Comparison of ENCODE assay signal across 8 cellular contexts in genomic region chr2:162333968-162334367, GRCh38. TPM values are rescaled to one million over a fixed set of nuclear protein-coding genes. Genes with fewer than 3 reads are reported as not detected.
DNase-seq lines count a peak whose midpoint lies in the region; ATAC-seq and TF ChIP-seq lines count a peak whose summit lies in the region.

No MANE protein-coding gene starts in this region.

- no peaks in the 10 kb centered on the region for H3K9me3 ChIP-seq in AG04450 (ENCODE audit: control insufficient read depth, insufficient read depth, low read length)
- no peaks in the 10 kb centered on the region for H3K9me3 ChIP-seq in colonic mucosa
- H3K9me3 ChIP-seq in trophoblast cell (ENCODE audit: insufficient read depth, low read depth, low read length), result no peaks in the 10 kb centered on the region
- H3K9me3 ChIP-seq in vagina, result no peaks in the 10 kb centered on the region

- ATAC-seq in HG02623 (IDR thresholded peaks at IDR 0.05; ENCODE audit: unreplicated experiment), result peak; percentile 66

- no peak overlapping the region for H3K4me2 ChIP-seq in trophoblast cell (ENCODE audit: low read length)

- H3K18ac ChIP-seq in trophoblast cell (ENCODE audit: low read length), result no peak overlapping the region

- no peak overlapping the region for H3K9ac ChIP-seq in colonic mucosa (ENCODE audit: low read depth in 2 of 2, low read length in 2 of 2)
- H3K9ac ChIP-seq in trophoblast cell (ENCODE audit: low read length), result no peak overlapping the region

- no peaks in the 10 kb centered on the region for H3K79me1 ChIP-seq in trophoblast cell (ENCODE audit: low read length)

- no peaks in the 10 kb centered on the region for H3K79me2 ChIP-seq in trophoblast cell (ENCODE audit: control insufficient read depth, insufficient read depth, low read length, poor library complexity)

- H3K36me3 ChIP-seq in GM06990 (ENCODE audit: control insufficient read depth, insufficient read depth, low read length), result peaks cover 1% of the 10 kb centered on the region; the same call in 1 of the 2 replicates
- no peaks in the 10 kb centered on the region for H3K36me3 ChIP-seq in colonic mucosa
- no peaks in the 10 kb centered on the region for H3K36me3 ChIP-seq in trophoblast cell (ENCODE audit: control insufficient read depth in 1 of 2, insufficient read depth in 2 of 2, low read length in 2 of 2)
- H3K36me3 ChIP-seq in vagina, result no peaks in the 10 kb centered on the region

- H4K8ac ChIP-seq in trophoblast cell (ENCODE audit: low read depth, low read length), result no peak overlapping the region

- DNase-seq in AG04450 (ENCODE audit: low read depth, low spot score) (no peak), GM06990 (ENCODE audit: extremely low read depth, insufficient read length) (no peak), NCI-H460 (ENCODE audit: extremely low read depth, low read depth) (peak; percentile 43), colonic mucosa (peak; percentile 58), trophoblast cell (peak; percentile 37 to 63), vagina (ENCODE audit: extremely low spot score in 2 of 2) (no peak), dedifferentiated amniotic fluid mesenchymal stem cell (ENCODE audit: extremely low spot score) (no peak)

- no peak overlapping the region for H3K27ac ChIP-seq in AG04450 (ENCODE audit: low read depth, low read length)
- no peak overlapping the region for H3K27ac ChIP-seq in colonic mucosa
- H3K27ac ChIP-seq in trophoblast cell (ENCODE audit: low read depth, low read length), result no peak overlapping the region
- H3K27ac ChIP-seq in vagina, result no peak overlapping the region

- TF ChIP-seq CTCF in AG04450 (IDR thresholded peaks at IDR 0.05; ENCODE audit: low read depth, low read length) (peak; percentile 64), GM06990 (IDR thresholded peaks at IDR 0.05; ENCODE audit: insufficient read depth, low read length, poor library complexity, severe bottlenecking) (peak; percentile 67), colonic mucosa (IDR thresholded peaks at IDR 0.05) (peak; percentile 29), vagina (IDR thresholded peaks at IDR 0.05) (no peak)

- intact Hi-C loops in colonic mucosa (cut with DNase I) (no loop called here), vagina (cut with DNase I) (no loop called here)

- no peak overlapping the region for H4K12ac ChIP-seq in trophoblast cell (ENCODE audit: low read depth, low read length)

- H3K27me3 ChIP-seq in AG04450 (ENCODE audit: control insufficient read depth, insufficient read depth, low read length) (no peaks in the 10 kb centered on the region), GM06990 (replicated peaks; ENCODE audit: control insufficient read depth, insufficient read depth, low read length) (no peaks in the 10 kb centered on the region), colonic mucosa (no peaks in the 10 kb centered on the region), trophoblast cell (ENCODE audit: insufficient read depth, low read length) (no peaks in the 10 kb centered on the region), vagina (no peaks in the 10 kb centered on the region)

- no peak overlapping the region for H2AFZ ChIP-seq in trophoblast cell (ENCODE audit: insufficient read depth, low read length, poor library complexity)

- WGBS in trophoblast cell (ENCODE audit: extremely low coverage, insufficient coverage, insufficient read length), result no CpG with 5 or more reads among the region's 3 CpGs

- H3K4ac ChIP-seq in trophoblast cell (ENCODE audit: low read depth, low read length), result no peak overlapping the region

- H2BK5ac ChIP-seq in trophoblast cell (ENCODE audit: low read depth, low read length, poor library complexity), result no peak overlapping the region

- no peak overlapping the region for H3K14ac ChIP-seq in trophoblast cell (ENCODE audit: low read length)

- no peak overlapping the region for H2AK5ac ChIP-seq in trophoblast cell (ENCODE audit: low read length)

- H3K4me3 ChIP-seq in AG04450 (ENCODE audit: low read depth, low read length) (no peak overlapping the region), GM06990 (replicated peaks; ENCODE audit: low read depth, low read length) (no peak overlapping the region), colonic mucosa (no peak overlapping the region), trophoblast cell (ENCODE audit: low read depth, low read length) (no peak overlapping the region), vagina (no peak overlapping the region)

- POLR2A ChIA-PET in AG04450 (lab: Yijun Ruan, JAX), result no interaction called here

- no peak overlapping the region for H4K91ac ChIP-seq in trophoblast cell (ENCODE audit: low read depth, low read length)

- H2BK12ac ChIP-seq in trophoblast cell (ENCODE audit: low read length), result no peak overlapping the region

- H3K23ac ChIP-seq in trophoblast cell (ENCODE audit: low read length), result no peak overlapping the region

- TF ChIP-seq POLR2A in vagina (IDR thresholded peaks at IDR 0.05), result no peak

- H3K4me1 ChIP-seq in colonic mucosa (no peaks in the 10 kb centered on the region), trophoblast cell (ENCODE audit: control insufficient read depth in 1 of 2, insufficient read depth in 2 of 2, low read length in 2 of 2) (no peaks in the 10 kb centered on the region), vagina (no peaks in the 10 kb centered on the region)

- no peak overlapping the region for H2BK120ac ChIP-seq in trophoblast cell (ENCODE audit: insufficient read depth, low read length, poor library complexity)

- CTCF ChIA-PET in AG04450 (lab: Charles Lee), result interaction anchor here (0.5 to 3.9 kb wide), 15 partner anchors 9 to 751 kb away, joined by 3 to 32 read pairs (median 4); partner anchors contain the start of genes GCA and IFIH1

RNA-seq across cellular contexts. Expression of gene GCA, which starts 10.0 kb away (rescaled TPM):
- 1.8 and 2.5 TPM in 2 replicates for polyA plus RNA-seq in AG04450 (2011; rRNA removed)
- polyA minus RNA-seq in AG04450 (2011; rRNA and poly(A)+ RNA removed), result 1.6 TPM in 1 of 2 replicates, not detected in the other
- total RNA-seq in NCI-H460 (2014; rRNA removed; shearing (Covaris generic)), result 6.8 and 8.3 TPM in 2 replicates
- 9.3 and 12.3 TPM in 2 replicates for polyA plus RNA-seq in NCI-H460 (2014; cell fraction: nucleus; rRNA removed)
- total RNA-seq in colonic mucosa (10 to 100 TPM; 22.1 to 30.9 TPM), vagina (13.5 TPM)
- polyA plus RNA-seq in trophoblast cell (2013), result 8.3 and 8.5 TPM in 2 replicates

RNA-seq across cellular contexts. Expression of gene IFIH1, which starts 15.5 kb away (rescaled TPM):
- 2.0 and 2.2 TPM in 2 replicates for polyA plus RNA-seq in AG04450 (2011; rRNA removed)
- polyA minus RNA-seq in AG04450 (2011; rRNA and poly(A)+ RNA removed), result 0.92 and 2.4 TPM in 2 replicates
- 5.1 and 6.6 TPM in 2 replicates for total RNA-seq in NCI-H460 (2014; rRNA removed; shearing (Covaris generic))
- 2.5 and 6.2 TPM in 2 replicates for polyA plus RNA-seq in NCI-H460 (2014; cell fraction: nucleus; rRNA removed)
- total RNA-seq in colonic mucosa (10 to 100 TPM; 16.1 to 21.1 TPM), vagina (12.3 TPM)
- 1.3 TPM in 2 replicates for polyA plus RNA-seq in trophoblast cell (2013)

Comparison
In these comparisons a context has a peak if more than half of its experiments do, and no peak if none do; other contexts are left out.
1. DNase-seq: peak in NCI-H460 (single experiment), colonic mucosa (single experiment) and trophoblast cell (2 of 2); none in AG04450 (single experiment), GM06990 (single experiment), vagina (0 of 2) and dedifferentiated amniotic fluid mesenchymal stem cell (single experiment).
2. CTCF ChIP-seq: peak in AG04450 (single experiment), GM06990 (single experiment) and colonic mucosa (single experiment); none in vagina (0 of 3).